Comparison of ENCODE assay signal across 13 cellular contexts in genomic region chr14:76376409-76376877, GRCh38. TPM values are rescaled to one million over a fixed set of nuclear protein-coding genes. Genes with fewer than 3 reads are reported as not detected.
DNase-seq lines count a peak whose midpoint lies in the region; ATAC-seq and TF ChIP-seq lines count a peak whose summit lies in the region.
"Had no signal": no experiment of that assay in that cellular context is flagged by ENCODE, and none has a peak within 500 bp of the region (broad histone marks: within the 10 kb centered on the region; RNA-seq: fewer than 3 reads in every experiment).

No MANE protein-coding gene starts in this region.

- peak overlapping the region; percentile 41 for H3K4me3 ChIP-seq in cardiac muscle cell
- peak overlapping the region; percentile 24 to 71 (median 54) for H3K4me3 ChIP-seq in dorsolateral prefrontal cortex
- peak overlapping the region; percentile 44 for H3K4me3 ChIP-seq in lower lobe of right lung
- H3K4me3 ChIP-seq in stomach smooth muscle (ENCODE audit: low read length in 2 of 2): peak overlapping the region; percentile 40 to 57
- H3K4me3 ChIP-seq in mucosa of descending colon: no peak overlapping the region

- H3K27me3 ChIP-seq in cardiac muscle cell: peaks cover 89% of the 10 kb centered on the region
- H3K27me3 ChIP-seq in dorsolateral prefrontal cortex: peaks cover 0 to 61% (median 40%) of the 10 kb centered on the region in 45 donors
- peaks cover 64% of the 10 kb centered on the region for H3K27me3 ChIP-seq in lower lobe of right lung (ENCODE audit: low read depth)
- peaks cover 46 to 49% of the 10 kb centered on the region in 2 donors for H3K27me3 ChIP-seq in stomach smooth muscle (ENCODE audit: control insufficient read depth in 1 of 2, insufficient read depth in 2 of 2, low read length in 2 of 2)

- no peak overlapping the region for H3K27ac ChIP-seq in cardiac muscle cell
- H3K27ac ChIP-seq in dorsolateral prefrontal cortex: no peak overlapping the region
- no peak overlapping the region for H3K27ac ChIP-seq in lower lobe of right lung
- H3K27ac ChIP-seq in stomach smooth muscle (ENCODE audit: low read length): no peak overlapping the region
- H3K27ac ChIP-seq: KMS-11, left lung, right lobe of liver had no signal

- no peak for DNase-seq in cardiac muscle cell (ENCODE audit: low read depth in 1 of 2, low spot score in 1 of 2)
- DNase-seq in Right ventricle myocardium inferior (ENCODE audit: missing footprints): no peak
- no peak for DNase-seq in dorsolateral prefrontal cortex
- no peak for DNase-seq in lower lobe of right lung
- no peak for DNase-seq in mucosa of descending colon
- DNase-seq: DND-41, left lung, right lobe of liver, RPMI8226 had no signal

- no peak overlapping the region for H3K9ac ChIP-seq in stomach smooth muscle (ENCODE audit: low read length in 2 of 2)
- H3K9ac ChIP-seq: KMS-11 had no signal

- no peak for TF ChIP-seq CTCF in cardiac muscle cell (IDR thresholded peaks at IDR 0.05; ENCODE audit: low read depth, low read length)
- no peak for TF ChIP-seq CTCF in dorsolateral prefrontal cortex (IDR thresholded peaks at IDR 0.05 in 54 of 56, conservative IDR thresholded peaks at IDR 0.05 in 2 of 56; ENCODE audit: low read depth in 1 of 56, partially characterized antibody in 56 of 56)
- TF ChIP-seq CTCF in lower lobe of right lung (IDR thresholded peaks at IDR 0.05): no peak
- TF ChIP-seq CTCF in mucosa of descending colon (IDR thresholded peaks at IDR 0.05): no peak

- no peaks in the 10 kb centered on the region for H3K36me3 ChIP-seq in cardiac muscle cell
- no peaks in the 10 kb centered on the region for H3K36me3 ChIP-seq in lower lobe of right lung
- no peaks in the 10 kb centered on the region for H3K36me3 ChIP-seq in stomach smooth muscle (ENCODE audit: control insufficient read depth in 2 of 2, insufficient read depth in 2 of 2, low read length in 2 of 2)
- H3K36me3 ChIP-seq in mucosa of descending colon (ENCODE audit: low read depth): no peaks in the 10 kb centered on the region
- H3K36me3 ChIP-seq: left lung, right lobe of liver had no signal

- ATAC-seq in Right ventricle myocardium inferior: no peak
- ATAC-seq in lower lobe of right lung: no peak
- ATAC-seq in GM21526 (IDR thresholded peaks at IDR 0.05; ENCODE audit: low FRiP score, unreplicated experiment): no peak
- ATAC-seq in mucosa of descending colon: no peak
- ATAC-seq in esophagus mucosa: no peak

- intact Hi-C loops in Right ventricle myocardium inferior (cut with DNase I): no loop called here
- intact Hi-C loops in dorsolateral prefrontal cortex (cut with DNase I): no loop called here
- intact Hi-C loops in lower lobe of right lung (cut with DNase I): no loop called here
- intact Hi-C loops in mucosa of descending colon (cut with DNase I, micrococcal nuclease): no loop called here

- H3K9me3 ChIP-seq in cardiac muscle cell (ENCODE audit: low read depth) (no peaks in the 10 kb centered on the region), lower lobe of right lung (no peaks in the 10 kb centered on the region), stomach smooth muscle (ENCODE audit: control insufficient read depth in 2 of 2, low read length in 2 of 2) (no peaks in the 10 kb centered on the region), mucosa of descending colon (no peaks in the 10 kb centered on the region)
- H3K9me3 ChIP-seq: left lung, right lobe of liver had no signal

- H3K4me1 ChIP-seq in cardiac muscle cell (ENCODE audit: low read depth) (peaks cover 14% of the 10 kb centered on the region), lower lobe of right lung (peaks cover 12% of the 10 kb centered on the region), stomach smooth muscle (ENCODE audit: control insufficient read depth, insufficient read depth, low read length) (peaks cover 11% of the 10 kb centered on the region), mucosa of descending colon (ENCODE audit: low read depth) (no peaks in the 10 kb centered on the region)

RNA-seq across cellular contexts. Expression of gene ESRRB, which starts 0.5 kb away (rescaled TPM):
- total RNA-seq in cardiac muscle cell (11.0 and 13.6 TPM in 2 replicates), Right ventricle myocardium inferior (2.9 TPM), dorsolateral prefrontal cortex (1 to 10 TPM in 21 of 120 experiments, under 1 TPM in 97, not detected in 2; 0.19 to 2.4 (median 0.69) TPM), lower lobe of right lung (not detected), mucosa of descending colon (under 1 TPM in 2 of 3 donors, not detected in 1; 0.14 to 0.32 TPM), esophagus mucosa (0.12 TPM)
- 5.2 and 6.6 TPM in 2 replicates for polyA plus RNA-seq in cardiac muscle cell
